Comparison of ENCODE assay signal across 15 cellular contexts in the genomic region with DNA sequence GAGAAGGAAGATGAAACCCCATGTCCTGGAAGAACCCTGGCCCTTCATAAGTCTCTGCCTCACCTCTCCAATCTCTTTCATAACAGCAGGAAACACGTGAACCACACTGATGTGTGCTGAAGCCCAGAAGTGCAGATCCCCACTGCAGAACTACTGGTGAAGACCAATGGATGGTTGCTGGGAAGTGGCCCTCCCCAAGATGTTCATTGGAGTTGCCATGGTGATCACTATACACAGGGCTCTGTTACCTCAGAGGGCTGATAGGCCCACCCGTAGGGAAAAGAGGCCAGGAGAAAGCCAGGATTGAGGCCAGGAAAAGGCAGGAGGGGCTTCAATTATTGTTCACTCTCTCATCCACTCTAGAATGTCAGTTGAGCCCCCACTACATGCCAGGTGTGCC. TPM values are rescaled to one million over a fixed set of nuclear protein-coding genes. Genes with fewer than 3 reads are reported as not detected.
A peak's percentile ranks its signal among the peaks of the same experiment; 100 is the strongest.
DNase-seq lines count a peak whose midpoint lies in the region; ATAC-seq, FAIRE-seq and TF ChIP-seq lines count a peak whose summit lies in the region.
"Had no signal": no experiment of that assay in that cellular context is flagged by ENCODE, and none has a peak within 500 bp of the region (broad histone marks: within the 10 kb centered on the region; RNA-seq: fewer than 3 reads in every experiment).

No MANE protein-coding gene starts in this region.

- no peak for DNase-seq in activated naive CD4-positive, alpha-beta T cell treated with anti-CD3 and anti-CD28 coated beads for 36 hours
- DNase-seq in activated naive CD4-positive, alpha-beta T cell treated with Interleukin-2 at 50 U/mL for 16 hours: no peak
- DNase-seq in K562 (ENCODE audit: extremely low read depth in 1 of 4, low spot score in 3 of 4) (no peak), iPS-NIHi11 (ENCODE audit: low spot score) (peak; percentile 70), retina (peak; percentile 23), dorsolateral prefrontal cortex (no peak), COLO668 (lab: John Stamatoyannopoulos, UW; ENCODE audit: unreplicated experiment) (no peak)
- DNase-seq in activated T-cell treated with anti-CD3 and anti-CD28 coated beads, Interleukin-2, amount 50 U/mL, for 72 hours: no peak
- DNase-seq: Caco-2, DMS53, NCI-H1048, NCI-H1694 treated with DMSO at 0.1 percent for 48 hours, NCI-H524 had no signal

- TF ChIP-seq RAD21 in K562 (CRISPR knock-in tag; conservative IDR thresholded peaks at IDR 0.05 in 1 of 2, IDR thresholded peaks at IDR 0.05 in 1 of 2): no peak

- no peak overlapping the region for H3K27ac ChIP-seq in K562 (ENCODE audit: extremely low read depth, low read depth, low read length)
- H3K27ac ChIP-seq in dorsolateral prefrontal cortex: no peak overlapping the region
- H3K27ac ChIP-seq: C4-2B had no signal

- H3K4me1 Mint-ChIP-seq in activated naive CD4-positive, alpha-beta T cell treated with anti-CD3 and anti-CD28 coated beads for 36 hours (ENCODE audit: low read depth): no peaks in the 10 kb centered on the region
- no peaks in the 10 kb centered on the region for H3K4me1 Mint-ChIP-seq in activated T-cell treated with anti-CD3 and anti-CD28 coated beads, Interleukin-2, amount 50 U/mL, for 72 hours (ENCODE audit: low read depth)

- BruUV-seq in K562 (replicated peaks; lab: Mats Ljungman, UMichigan): no TSS peak

- no peaks in the 10 kb centered on the region for H3K9me3 ChIP-seq in K562 (replicated peaks; ENCODE audit: control insufficient read depth, insufficient read depth, low read depth, low read length)
- H3K9me3 ChIP-seq: Caco-2 had no signal

- no peak overlapping the region for H3K4me3 ChIP-seq in K562
- no peak overlapping the region for H3K4me3 ChIP-seq in dorsolateral prefrontal cortex

- CTCF ChIA-PET in activated naive CD4-positive, alpha-beta T cell treated with anti-CD3 and anti-CD28 coated beads for 36 hours (lab: Charles Lee): interaction anchor here (1.1 to 1.6 kb wide), 2 partner anchors 13 to 14 kb away, joined by 3 to 6 read pairs; no protein-coding TSS in a partner anchor
- CTCF ChIA-PET in K562 (lab: Yijun Ruan, JAX; ENCODE audit: low intra/inter-chr PET ratio): no interaction called here

- no peaks in the 10 kb centered on the region for H3K9me1 ChIP-seq in K562 (ENCODE audit: control insufficient read depth, insufficient read depth, low read length)

- no peak overlapping the region for H3K4me2 ChIP-seq in K562 (ENCODE audit: insufficient read depth, low read length)

- no peak for TF ChIP-seq EP300 in K562 (IDR thresholded peaks at IDR 0.05; ENCODE audit: low read length)

- no peak for ATAC-seq in K562
- no peak for ATAC-seq in activated T-cell treated with anti-CD3 and anti-CD28 coated beads, Interleukin-2, amount 50 U/mL, for 72 hours (replicated peaks in 1 of 2)

- no peaks in the 10 kb centered on the region for H3K36me3 ChIP-seq in K562 (ENCODE audit: control insufficient read depth, insufficient read depth, low read length)

- H3K4me3 Mint-ChIP-seq in activated naive CD4-positive, alpha-beta T cell treated with anti-CD3 and anti-CD28 coated beads for 36 hours: no peak overlapping the region
- H3K4me3 Mint-ChIP-seq in activated T-cell treated with anti-CD3 and anti-CD28 coated beads, Interleukin-2, amount 50 U/mL, for 72 hours: no peak overlapping the region

- no peak for FAIRE-seq in K562 (lab: Jason Lieb, UNC)
- FAIRE-seq: HTR-8/SVneo had no signal

- POLR2A ChIA-PET in K562 (lab: Yijun Ruan, JAX): no interaction called here

- no peak overlapping the region for H2AFZ ChIP-seq in K562 (ENCODE audit: low read depth, low read length)

- TF ChIP-seq CTCF in K562 (IDR thresholded peaks at IDR 0.05 in 2 of 3, conservative IDR thresholded peaks at IDR 0.05 in 1 of 3; ENCODE audit: insufficient read depth in 2 of 3, low read depth in 1 of 3, low read length in 3 of 3) (no peak), dorsolateral prefrontal cortex (IDR thresholded peaks at IDR 0.05 in 54 of 56, conservative IDR thresholded peaks at IDR 0.05 in 2 of 56; ENCODE audit: low read depth in 1 of 56, partially characterized antibody in 56 of 56) (no peak)

- 0% methylated on average over 2 of the region's 2 CpGs for WGBS in K562 (ENCODE audit: insufficient coverage, low coverage, missing lambda C conversion rate)

- peaks cover 3% of the 10 kb centered on the region for H3K27me3 Mint-ChIP-seq in activated naive CD4-positive, alpha-beta T cell treated with anti-CD3 and anti-CD28 coated beads for 36 hours (ENCODE audit: low read depth)
- H3K27me3 Mint-ChIP-seq in activated T-cell treated with anti-CD3 and anti-CD28 coated beads, Interleukin-2, amount 50 U/mL, for 72 hours (ENCODE audit: low read depth): peaks cover 34% of the 10 kb centered on the region

- H3K27me3 ChIP-seq in K562 (ENCODE audit: control insufficient read depth in 2 of 2, insufficient read depth in 2 of 2, low read length in 2 of 2) (peaks cover 2 to 10% of the 10 kb centered on the region in 2 experiments; a peak in 2 of 5 replicates), dorsolateral prefrontal cortex (no peaks in the 10 kb centered on the region)

- H3K36me3 Mint-ChIP-seq in activated naive CD4-positive, alpha-beta T cell treated with anti-CD3 and anti-CD28 coated beads for 36 hours (ENCODE audit: low read depth): no peaks in the 10 kb centered on the region
- H3K36me3 Mint-ChIP-seq in activated T-cell treated with anti-CD3 and anti-CD28 coated beads, Interleukin-2, amount 50 U/mL, for 72 hours (ENCODE audit: insufficient read depth in 2 of 2): no peaks in the 10 kb centered on the region

- peak overlapping the region; percentile 10 for H3K27ac Mint-ChIP-seq in activated naive CD4-positive, alpha-beta T cell treated with anti-CD3 and anti-CD28 coated beads for 36 hours
- H3K27ac Mint-ChIP-seq in activated T-cell treated with anti-CD3 and anti-CD28 coated beads, Interleukin-2, amount 50 U/mL, for 72 hours: no peak overlapping the region

- H3K9ac ChIP-seq in K562 (ENCODE audit: insufficient read depth in 1 of 2, low read depth in 2 of 2, low read length in 2 of 2): no peak overlapping the region

- TF ChIP-seq POLR2A in K562 (conservative IDR thresholded peaks at IDR 0.05): no peak

- H4K20me1 ChIP-seq in K562 (replicated peaks; ENCODE audit: control insufficient read depth, insufficient read depth, low read length): no peaks in the 10 kb centered on the region

- H3K4me1 ChIP-seq in K562 (replicated peaks in 1 of 2; ENCODE audit: control insufficient read depth in 2 of 2, insufficient read depth in 2 of 2, low read length in 2 of 2): peaks cover 6 to 7% of the 10 kb centered on the region in 2 experiments; a peak in 3 of 5 replicates
- H3K4me1 ChIP-seq: Caco-2 had no signal

- no peaks in the 10 kb centered on the region for H3K9me3 Mint-ChIP-seq in activated naive CD4-positive, alpha-beta T cell treated with anti-CD3 and anti-CD28 coated beads for 36 hours
- H3K9me3 Mint-ChIP-seq in activated T-cell treated with anti-CD3 and anti-CD28 coated beads, Interleukin-2, amount 50 U/mL, for 72 hours: no peaks in the 10 kb centered on the region

- in situ Hi-C loops in K562 (cut with MboI): no loop called here

- H3K79me2 ChIP-seq in K562 (ENCODE audit: control insufficient read depth, insufficient read depth, low read length): no peaks in the 10 kb centered on the region

- intact Hi-C loops in activated naive CD4-positive, alpha-beta T cell treated with anti-CD3 and anti-CD28 coated beads for 36 hours (cut with micrococcal nuclease): no loop called here
- intact Hi-C loops in K562 (cut with micrococcal nuclease): no loop called here
- intact Hi-C loops in dorsolateral prefrontal cortex (cut with DNase I): no loop called here

RNA-seq across cellular contexts. Expression of a gene that starts 11.6 kb away (rescaled TPM):
- under 1 TPM; 0.38 to 0.44 TPM for total RNA-seq in activated naive CD4-positive, alpha-beta T cell treated with anti-CD3 and anti-CD28 coated beads for 36 hours
- total RNA-seq in K562 (2011; cell fraction: chromatin; rRNA removed; ENCODE audit: low replicate concordance): 2.6 and 16.9 TPM in 2 replicates
- total RNA-seq in K562 (2011; cell fraction: nucleolus; rRNA removed): 23.8 and 27.2 TPM in 2 replicates
- 7.9 and 8.0 TPM in 2 replicates for total RNA-seq in K562 (2011; cell fraction: nucleoplasm; rRNA removed)
- 26.7 and 26.9 TPM in 2 replicates for total RNA-seq in K562 (2014; rRNA removed)
- 4.1 and 5.7 TPM in 2 replicates for total RNA-seq in K562 (2014; rRNA removed; fragmentation: Illumina TruSeq; extraction: Trizol)
- total RNA-seq in K562 (2015; rRNA removed; fragmentation: Illumina TruSeq; extraction: Trizol): 12.4 and 13.1 TPM in 2 replicates
- 23.1 and 23.8 TPM in 2 replicates for total RNA-seq in K562 (2021)
- polyA plus RNA-seq in K562 (2011; rRNA removed): 14.0 and 18.6 TPM in 2 replicates
- 23.0 and 51.6 TPM in 2 replicates for polyA plus RNA-seq in K562 (2011; cell fraction: cytosol; rRNA removed)
- 10.6 and 13.0 TPM in 2 replicates for polyA plus RNA-seq in K562 (2011; cell fraction: nucleus; rRNA removed)
- 13.1 and 24.0 TPM in 2 replicates for polyA plus RNA-seq in K562 (2012)
- polyA plus RNA-seq in K562 (2014; fragmentation: Illumina TruSeq; extraction: Trizol): 7.7 and 14.4 TPM in 2 replicates
- polyA plus RNA-seq in K562 (2014; fragmentation: Nextera tagmentation; extraction: Ambion mirVana): 1 to 10 TPM; 1.4 to 4.3 TPM
- 19.7 and 26.1 TPM in 2 replicates for polyA plus RNA-seq in K562 (2014; rRNA removed)
- 4.4 and 5.5 TPM in 2 replicates for polyA minus RNA-seq in K562 (2011; rRNA and poly(A)+ RNA removed)
- polyA minus RNA-seq in K562 (2011; cell fraction: cytosol; rRNA and poly(A)+ RNA removed): 10.1 and 12.3 TPM in 2 replicates
- polyA minus RNA-seq in K562 (2011; cell fraction: nucleus; rRNA and poly(A)+ RNA removed): 13.2 and 18.7 TPM in 2 replicates
- total RNA-seq in dorsolateral prefrontal cortex: 10 to 100 TPM in 116 of 120 experiments, 1 to 10 TPM in 4; 8.8 to 40.3 (median 19.7) TPM
- 1 to 10 TPM; 3.5 to 6.7 TPM for total RNA-seq in activated T-cell treated with anti-CD3 and anti-CD28 coated beads, Interleukin-2, amount 50 U/mL, for 72 hours

RNA-seq across cellular contexts. Expression of a gene that starts 11.9 kb away (rescaled TPM):
- total RNA-seq in activated naive CD4-positive, alpha-beta T cell treated with anti-CD3 and anti-CD28 coated beads for 36 hours: 1 to 10 TPM; 2.8 to 2.9 TPM
- 23.7 and 51.5 TPM in 2 replicates for total RNA-seq in K562 (2011; cell fraction: chromatin; rRNA removed; ENCODE audit: low replicate concordance)
- total RNA-seq in K562 (2011; cell fraction: nucleolus; rRNA removed): 38.4 and 40.9 TPM in 2 replicates
- total RNA-seq in K562 (2011; cell fraction: nucleoplasm; rRNA removed): 34.5 and 45.6 TPM in 2 replicates
- total RNA-seq in K562 (2014; rRNA removed) (104 and 117 TPM in 2 replicates), K562 (2014; rRNA removed; fragmentation: Illumina TruSeq; extraction: Trizol) (6.7 and 8.1 TPM in 2 replicates), K562 (2015; rRNA removed; fragmentation: Illumina TruSeq; extraction: Trizol) (24.3 and 25.3 TPM in 2 replicates), K562 (2021) (66.8 and 68.2 TPM in 2 replicates), dorsolateral prefrontal cortex (10 to 100 TPM; 12.8 to 46.5 (median 22.4) TPM)
- polyA plus RNA-seq in K562 (2011; rRNA removed) (24.8 and 34.6 TPM in 2 replicates), K562 (2014; fragmentation: Illumina TruSeq; extraction: Trizol) (11.2 and 24.8 TPM in 2 replicates), K562 (2014; fragmentation: Nextera tagmentation; extraction: Ambion mirVana) (1 to 10 TPM in 1 of 2 experiments, under 1 TPM in 1; 0.65 to 1.3 TPM), K562 (2014; rRNA removed) (78.5 and 88.1 TPM in 2 replicates)
- polyA plus RNA-seq in K562 (2011; cell fraction: cytosol; rRNA removed): 49.5 and 189 TPM in 2 replicates
- polyA plus RNA-seq in K562 (2011; cell fraction: nucleus; rRNA removed): 50.2 and 71.7 TPM in 2 replicates
- 35.2 and 62.2 TPM in 2 replicates for polyA plus RNA-seq in K562 (2012)
- polyA minus RNA-seq in K562 (2011; rRNA and poly(A)+ RNA removed): 8.4 and 10.2 TPM in 2 replicates
- polyA minus RNA-seq in K562 (2011; cell fraction: cytosol; rRNA and poly(A)+ RNA removed): 22.6 and 34.3 TPM in 2 replicates
- polyA minus RNA-seq in K562 (2011; cell fraction: nucleus; rRNA and poly(A)+ RNA removed): 12.7 and 15.7 TPM in 2 replicates
- total RNA-seq in activated T-cell treated with anti-CD3 and anti-CD28 coated beads, Interleukin-2, amount 50 U/mL, for 72 hours: 10 to 100 TPM; 14.2 to 28.1 TPM

RNA-seq across cellular contexts. Expression of a gene that starts 43.9 kb away (rescaled TPM):
- 10 to 100 TPM; 22.6 to 23.1 TPM for total RNA-seq in activated naive CD4-positive, alpha-beta T cell treated with anti-CD3 and anti-CD28 coated beads for 36 hours
- total RNA-seq in K562 (2011; cell fraction: chromatin; rRNA removed; ENCODE audit: low replicate concordance): 1.3 and 3.4 TPM in 2 replicates
- 0.66 and 2.0 TPM in 2 replicates for total RNA-seq in K562 (2011; cell fraction: nucleolus; rRNA removed)
- 1.2 and 2.7 TPM in 2 replicates for total RNA-seq in K562 (2011; cell fraction: nucleoplasm; rRNA removed)
- total RNA-seq in K562 (2014; rRNA removed) (0.41 TPM in 2 replicates), K562 (2014; rRNA removed; fragmentation: Illumina TruSeq; extraction: Trizol) (0.44 TPM in 1 of 2 replicates, not detected in the other), K562 (2015; rRNA removed; fragmentation: Illumina TruSeq; extraction: Trizol) (0.22 TPM in 1 of 2 replicates, not detected in the other), K562 (2021) (0.49 and 0.67 TPM in 2 replicates), dorsolateral prefrontal cortex (100 to 1,000 TPM in 55 of 120 experiments, 10 to 100 TPM in 65; 61.1 to 128 (median 98.0) TPM)
- polyA plus RNA-seq in K562 (2011; rRNA removed) (0.64 and 1.1 TPM in 2 replicates), K562 (2014; fragmentation: Illumina TruSeq; extraction: Trizol) (0.21 and 0.51 TPM in 2 replicates), K562 (2014; fragmentation: Nextera tagmentation; extraction: Ambion mirVana) (not detected), K562 (2014; rRNA removed) (0.70 and 0.90 TPM in 2 replicates)
- 0.82 and 1.1 TPM in 2 replicates for polyA plus RNA-seq in K562 (2011; cell fraction: cytosol; rRNA removed)
- polyA plus RNA-seq in K562 (2011; cell fraction: nucleus; rRNA removed): 2.6 and 3.6 TPM in 2 replicates
- polyA plus RNA-seq in K562 (2012): 0.34 and 0.82 TPM in 2 replicates
- polyA minus RNA-seq in K562 (2011; rRNA and poly(A)+ RNA removed): 0.39 and 0.70 TPM in 2 replicates
- polyA minus RNA-seq in K562 (2011; cell fraction: cytosol; rRNA and poly(A)+ RNA removed): not detected in 2 replicates
- 0.40 and 1.2 TPM in 2 replicates for polyA minus RNA-seq in K562 (2011; cell fraction: nucleus; rRNA and poly(A)+ RNA removed)
- 10 to 100 TPM; 27.9 to 30.1 TPM for total RNA-seq in activated T-cell treated with anti-CD3 and anti-CD28 coated beads, Interleukin-2, amount 50 U/mL, for 72 hours

Comparison
In these comparisons a context has a peak if more than half of its experiments do, and no peak if none do; other contexts are left out.
1. DNase-seq: peak in iPS-NIHi11 (single experiment) and retina (single experiment); none in activated naive CD4-positive, alpha-beta T cell treated with anti-CD3 and anti-CD28 coated beads for 36 hours (single experiment), activated naive CD4-positive, alpha-beta T cell treated with Interleukin-2 at 50 U/mL for 16 hours (single experiment), K562 (0 of 4), dorsolateral prefrontal cortex (0 of 10), activated T-cell treated with anti-CD3 and anti-CD28 coated beads, Interleukin-2, amount 50 U/mL, for 72 hours (0 of 2) and COLO668 (single experiment).
2. RNA of a gene that starts 43.9 kb away (total RNA-seq): 61.1 to 128 TPM in dorsolateral prefrontal cortex, 27.9 to 30.1 TPM in activated T-cell treated with anti-CD3 and anti-CD28 coated beads, Interleukin-2, amount 50 U/mL, for 72 hours and 22.6 to 23.1 TPM in activated naive CD4-positive, alpha-beta T cell treated with anti-CD3 and anti-CD28 coated beads for 36 hours; 0.22 to 3.4 TPM in K562; every median in the first group is over 4 times any median in the second.